In the genomic region with DNA sequence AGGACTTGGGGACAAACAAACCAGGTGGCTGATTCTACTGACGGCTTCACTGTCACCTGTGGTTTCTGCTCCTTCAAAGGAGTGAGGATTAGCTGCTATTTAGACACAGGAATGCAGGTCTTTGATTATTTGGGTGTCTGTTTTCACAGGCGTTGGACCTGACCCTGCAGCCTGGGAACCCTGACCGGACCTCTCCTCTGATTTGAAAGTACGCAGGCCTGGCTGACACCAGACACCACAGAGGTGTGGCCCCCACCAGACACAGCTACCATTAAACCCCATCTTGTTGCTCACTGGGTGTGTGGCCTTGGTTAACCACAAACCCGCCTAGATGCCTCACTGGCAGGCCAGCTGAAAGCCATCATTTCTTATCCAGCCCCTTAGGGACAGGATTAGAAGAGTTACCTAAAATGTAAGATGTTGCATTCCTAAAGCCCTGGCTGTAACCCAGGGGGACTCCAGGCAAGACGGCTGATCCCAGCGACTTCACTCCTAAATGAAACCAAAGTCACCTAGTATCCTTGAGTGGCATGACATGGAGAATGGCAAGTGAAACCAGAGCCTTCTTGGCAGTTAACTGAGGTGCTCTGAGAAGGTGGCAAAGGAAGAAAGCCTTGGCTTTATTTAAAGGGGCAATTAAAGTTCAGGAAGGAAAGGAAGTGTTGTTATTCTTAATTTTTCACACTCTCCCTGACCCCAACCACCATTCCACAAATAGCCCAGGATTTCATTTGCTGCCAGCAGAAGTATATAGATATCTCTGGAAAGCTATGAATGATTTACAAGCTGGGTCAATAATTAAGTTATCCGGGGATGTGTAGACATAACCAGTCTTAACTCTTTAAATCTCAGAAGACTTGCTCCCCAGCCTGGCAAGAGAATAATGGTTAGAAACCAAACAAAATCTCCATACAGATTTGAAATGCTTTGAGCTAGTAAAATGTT, we compare ENCODE assay signal across 8 cellular contexts.
A peak's percentile ranks its signal among the peaks of the same experiment; 100 is the strongest.
DNase-seq lines count a peak whose midpoint lies in the region; ATAC-seq, FAIRE-seq and TF ChIP-seq lines count a peak whose summit lies in the region.

No MANE protein-coding gene starts in this region.

- FAIRE-seq in kidney (lab: Jason Lieb, UNC) = peak; percentile 35

- POLR2A ChIA-PET in T-cell (lab: Charles Lee) = no interaction called here

- no TSS peak for BruUV-seq in Calu3 (replicated peaks; lab: Mats Ljungman, UMichigan)

- peak overlapping the region; percentile 84 to 88 for H3K27ac ChIP-seq in kidney (ENCODE audit: low read depth in 2 of 2, low read length in 2 of 2)

- DNase-seq in Calu3 = peak; percentile 87
- peak; percentile 52 for DNase-seq in HCEC 1CT
- peak; percentile 87 for DNase-seq in OCI-M1 (lab: John Stamatoyannopoulos, UW)
- no peak for DNase-seq in kidney
- DNase-seq in G401 (ENCODE audit: low spot score) = no peak
- DNase-seq in activated effector memory CD4-positive, alpha-beta T cell treated with anti-CD3 and anti-CD28 coated beads, Interleukin-2, amount 50 U/mL, for 16 hours = no peak
- DNase-seq in dermis blood vessel endothelial cell = no peak
- DNase-seq in T-cell = no peak

- H3K4me3 ChIP-seq in kidney (ENCODE audit: low read length in 2 of 2) = peak overlapping the region; percentile 4 to 47

- H3K4me1 Mint-ChIP-seq in Calu3 (ENCODE audit: low read depth, unreplicated experiment) = peaks cover 44% of the 10 kb centered on the region
- H3K4me1 Mint-ChIP-seq in T-cell = peaks cover 0 to 5% (median 0%) of the 10 kb centered on the region in 3 donors

- no peak for TF ChIP-seq CTCF in Calu3 (IDR thresholded peaks at IDR 0.05; ENCODE audit: unreplicated experiment)
- no peak for TF ChIP-seq CTCF in kidney (IDR thresholded peaks at IDR 0.05; ENCODE audit: borderline replicate concordance, extremely low read depth, insufficient read depth)

- peak overlapping the region in 1 of 2 donors; percentile 70 for H3K9ac ChIP-seq in kidney (ENCODE audit: low read length in 2 of 2)

- in situ Hi-C loops in G401 (cut with HindIII; ENCODE audit: low sequenced_read_pairs) = no loop called here

- no peak for ATAC-seq in T-cell (replicated peaks in 1 of 4)

- intact Hi-C loops in Calu3 (cut with micrococcal nuclease; ENCODE audit: unreplicated experiment) = loop anchor here (1.0 to 2.0 kb wide), 5 partner anchors 52 to 174 kb away; no protein-coding TSS in a partner anchor
- intact Hi-C loops in kidney (cut with DNase I) = no loop called here

- H3K4me3 Mint-ChIP-seq in Calu3 (ENCODE audit: low read depth, unreplicated experiment) (peak overlapping the region; percentile 43), T-cell (no peak overlapping the region)

- peaks cover 18% of the 10 kb centered on the region for H3K36me3 Mint-ChIP-seq in Calu3 (ENCODE audit: insufficient read depth, unreplicated experiment)
- no peaks in the 10 kb centered on the region for H3K36me3 Mint-ChIP-seq in T-cell

- no peaks in the 10 kb centered on the region for H3K36me3 ChIP-seq in kidney (ENCODE audit: control insufficient read depth in 1 of 2, insufficient read depth in 2 of 2, low read length in 2 of 2)

- H3K9me3 ChIP-seq in kidney (ENCODE audit: control insufficient read depth in 1 of 2, low read length in 2 of 2) = peaks cover 0 to 3% of the 10 kb centered on the region in 2 donors

- CTCF ChIA-PET in Calu3 (lab: Charles Lee) = interaction anchor here (0.6 to 1.7 kb wide), 12 partner anchors 10 to 189 kb away, joined by 3 to 5 read pairs (median 4); no protein-coding TSS in a partner anchor
- CTCF ChIA-PET in T-cell (lab: Charles Lee) = no interaction called here

- H3K9me3 Mint-ChIP-seq in Calu3 (ENCODE audit: low read depth, unreplicated experiment) = no peaks in the 10 kb centered on the region
- H3K9me3 Mint-ChIP-seq in T-cell = no peaks in the 10 kb centered on the region

- peaks cover 18% of the 10 kb centered on the region in 2 donors for H3K4me1 ChIP-seq in kidney (ENCODE audit: control insufficient read depth in 1 of 2, insufficient read depth in 1 of 2, low read depth in 1 of 2, low read length in 2 of 2)

- H3K27me3 Mint-ChIP-seq in Calu3 (ENCODE audit: unreplicated experiment) = no peaks in the 10 kb centered on the region
- H3K27me3 Mint-ChIP-seq in T-cell = peaks cover 12 to 25% of the 10 kb centered on the region in 2 donors

- H3K27ac Mint-ChIP-seq in Calu3 (ENCODE audit: unreplicated experiment) (peak overlapping the region; percentile 92), T-cell (no peak overlapping the region)

Comparison
In these comparisons a context has a peak if more than half of its experiments do, and no peak if none do; other contexts are left out.
1. DNase-seq: peak in Calu3 (single experiment), HCEC 1CT (single experiment) and OCI-M1 (single experiment); none in kidney (single experiment), G401 (single experiment), activated effector memory CD4-positive, alpha-beta T cell treated with anti-CD3 and anti-CD28 coated beads, Interleukin-2, amount 50 U/mL, for 16 hours (single experiment), dermis blood vessel endothelial cell (single experiment) and T-cell (0 of 34).